8 cellular contexts compared by ENCODE assay signal in genomic region chr10:103854687-103855423, GRCh38. TPM values are rescaled to one million over a fixed set of nuclear protein-coding genes. Genes with fewer than 3 reads are reported as not detected.
DNase-seq lines count a peak whose midpoint lies in the region; ATAC-seq lines count a peak whose summit lies in the region.

No MANE protein-coding gene starts in this region.

- peaks cover 5 to 8% of the 10 kb centered on the region in 2 donors for H3K27me3 ChIP-seq in naive thymus-derived CD4-positive, alpha-beta T cell (ENCODE audit: control insufficient read depth in 2 of 2, insufficient read depth in 2 of 2, low read length in 2 of 2)
- no peaks in the 10 kb centered on the region for H3K27me3 ChIP-seq in aorta (ENCODE audit: control insufficient read depth in 1 of 2, insufficient read depth in 2 of 2, low read length in 1 of 2)

- 0 to 1% methylated on average over 44 to 57 of the region's 57 CpGs for WGBS in aorta, 2 donors

- DNase-seq in NCI-H1417 (lab: John Stamatoyannopoulos, UW) (peak in 2 of 3 experiments; percentile 31 to 36), NCI-H1417 treated with DMSO at 0.1 percent for 48 hours (lab: John Stamatoyannopoulos, UW) (no peak), aorta (peak; percentile 61 to 85), SHP77 treated with DMSO at 0.1 percent for 48 hours (lab: John Stamatoyannopoulos, UW) (no peak), glomerular visceral epithelial cell (ENCODE audit: extremely low spot score) (no peak)
- peak; percentile 64 for DNase-seq in activated CD4-positive, alpha-beta T cell treated with anti-CD3 and anti-CD28 coated beads, Interleukin-2, amount 10 ng/mL, durations not matched to agents 24 days and 14 days
- DNase-seq in naive thymus-derived CD4-positive, alpha-beta T cell = peak in 4 of 9 donors; percentile 4 to 34 (median 10)

- ATAC-seq in esophagus mucosa = peak; percentile 25
- ATAC-seq in naive thymus-derived CD4-positive, alpha-beta T cell = peak; percentile 32
- peak; percentile 55 for ATAC-seq in aorta (ENCODE audit: low FRiP score)

- H3K4me1 ChIP-seq in naive thymus-derived CD4-positive, alpha-beta T cell (ENCODE audit: control insufficient read depth in 2 of 2, insufficient read depth in 2 of 2, low read length in 2 of 2) = peaks cover 0 to 9% of the 10 kb centered on the region in 2 donors
- peaks cover 0 to 2% of the 10 kb centered on the region in 2 donors for H3K4me1 ChIP-seq in aorta (ENCODE audit: control insufficient read depth in 1 of 2, insufficient read depth in 2 of 2, low read length in 2 of 2)

- intact Hi-C loops in activated CD4-positive, alpha-beta T cell treated with anti-CD3 and anti-CD28 coated beads, Interleukin-2, amount 10 ng/mL, durations not matched to agents 24 days and 14 days (cut with micrococcal nuclease) = loop anchor here (5.0 kb wide), 1 partner anchor 98 kb away; no protein-coding TSS in a partner anchor
- intact Hi-C loops in naive thymus-derived CD4-positive, alpha-beta T cell (cut with micrococcal nuclease) = loop anchor here (5.0 to 10.0 kb wide), 3 partner anchors 60 to 250 kb away; no protein-coding TSS in a partner anchor
- intact Hi-C loops in aorta (cut with DNase I) = loop anchor here (2.0 to 10.0 kb wide), 3 partner anchors 142 to 260 kb away; no protein-coding TSS in a partner anchor

- H3K9me3 Mint-ChIP-seq in activated CD4-positive, alpha-beta T cell treated with anti-CD3 and anti-CD28 coated beads, Interleukin-2, amount 10 ng/mL, durations not matched to agents 24 days and 14 days = no peaks in the 10 kb centered on the region
- H3K9me3 Mint-ChIP-seq in naive thymus-derived CD4-positive, alpha-beta T cell = peaks cover 0 to 2% (median 0%) of the 10 kb centered on the region in 11 donors

- peak overlapping the region; percentile 30 for H3K4me3 ChIP-seq in naive thymus-derived CD4-positive, alpha-beta T cell (ENCODE audit: low read length)
- H3K4me3 ChIP-seq in aorta (ENCODE audit: low read length in 2 of 2) = peak overlapping the region; percentile 64 to 90

- H3K4me3 Mint-ChIP-seq in activated CD4-positive, alpha-beta T cell treated with anti-CD3 and anti-CD28 coated beads, Interleukin-2, amount 10 ng/mL, durations not matched to agents 24 days and 14 days = peak overlapping the region; percentile 86
- peak overlapping the region; percentile 76 to 94 (median 84) for H3K4me3 Mint-ChIP-seq in naive thymus-derived CD4-positive, alpha-beta T cell

- peaks cover 11% of the 10 kb centered on the region for H3K4me1 Mint-ChIP-seq in activated CD4-positive, alpha-beta T cell treated with anti-CD3 and anti-CD28 coated beads, Interleukin-2, amount 10 ng/mL, durations not matched to agents 24 days and 14 days
- H3K4me1 Mint-ChIP-seq in naive thymus-derived CD4-positive, alpha-beta T cell = peaks cover 7 to 21% (median 17%) of the 10 kb centered on the region in 7 donors

- H3K36me3 Mint-ChIP-seq in activated CD4-positive, alpha-beta T cell treated with anti-CD3 and anti-CD28 coated beads, Interleukin-2, amount 10 ng/mL, durations not matched to agents 24 days and 14 days (ENCODE audit: low read depth) = peaks cover 1% of the 10 kb centered on the region
- H3K36me3 Mint-ChIP-seq in naive thymus-derived CD4-positive, alpha-beta T cell = no peaks in the 10 kb centered on the region

- no peak overlapping the region for H3K27ac Mint-ChIP-seq in activated CD4-positive, alpha-beta T cell treated with anti-CD3 and anti-CD28 coated beads, Interleukin-2, amount 10 ng/mL, durations not matched to agents 24 days and 14 days
- H3K27ac Mint-ChIP-seq in naive thymus-derived CD4-positive, alpha-beta T cell = peak overlapping the region in 1 of 9 donors; percentile 37

- no peak overlapping the region for H3K27ac ChIP-seq in naive thymus-derived CD4-positive, alpha-beta T cell (ENCODE audit: low read depth, low read length)
- H3K27ac ChIP-seq in aorta (ENCODE audit: low read depth in 1 of 2, low read length in 2 of 2) = no peak overlapping the region

- H3K36me3 ChIP-seq in naive thymus-derived CD4-positive, alpha-beta T cell (ENCODE audit: control insufficient read depth in 2 of 3, insufficient read depth in 3 of 3, low read length in 3 of 3) = no peaks in the 10 kb centered on the region
- no peaks in the 10 kb centered on the region for H3K36me3 ChIP-seq in aorta (ENCODE audit: control insufficient read depth in 1 of 2, insufficient read depth in 2 of 2, low read length in 1 of 2)

- CTCF ChIA-PET in naive thymus-derived CD4-positive, alpha-beta T cell (lab: Charles Lee) = interaction anchor here (1.2 to 2.9 kb wide), 2 partner anchors 74 to 143 kb away, joined by 3 to 29 read pairs; no protein-coding TSS in a partner anchor

- H3K27me3 Mint-ChIP-seq in activated CD4-positive, alpha-beta T cell treated with anti-CD3 and anti-CD28 coated beads, Interleukin-2, amount 10 ng/mL, durations not matched to agents 24 days and 14 days = peaks cover 76% of the 10 kb centered on the region
- H3K27me3 Mint-ChIP-seq in naive thymus-derived CD4-positive, alpha-beta T cell = peaks cover 22 to 81% (median 36%) of the 10 kb centered on the region in 5 donors

- POLR2A ChIA-PET in naive thymus-derived CD4-positive, alpha-beta T cell (lab: Charles Lee) = interaction anchor here (1.5 kb wide), 1 partner anchor 90 kb away, joined by 8 read pairs; no protein-coding TSS in a partner anchor

- no peaks in the 10 kb centered on the region for H3K9me3 ChIP-seq in naive thymus-derived CD4-positive, alpha-beta T cell (ENCODE audit: control insufficient read depth in 2 of 3, low read length in 3 of 3)
- no peaks in the 10 kb centered on the region for H3K9me3 ChIP-seq in aorta (ENCODE audit: control insufficient read depth, low read length)

RNA-seq across cellular contexts. Expression of gene SH3PXD2A, which starts 0.5 kb away (rescaled TPM):
- total RNA-seq in activated CD4-positive, alpha-beta T cell treated with anti-CD3 and anti-CD28 coated beads, Interleukin-2, amount 10 ng/mL, durations not matched to agents 24 days and 14 days = 8.3 and 8.5 TPM in 2 replicates
- 34.0 TPM for total RNA-seq in esophagus mucosa
- total RNA-seq in naive thymus-derived CD4-positive, alpha-beta T cell = 10 to 100 TPM in 3 of 5 experiments, 1 to 10 TPM in 2; 7.1 to 20.5 (median 15.7) TPM
- 1 to 10 TPM in 1 of 2 donors, under 1 TPM in 1; 0.54 to 1.0 TPM for polyA plus RNA-seq in naive thymus-derived CD4-positive, alpha-beta T cell
- 10 to 100 TPM; 55.9 to 69.1 TPM for total RNA-seq in aorta
- polyA plus RNA-seq in aorta = 10 to 100 TPM; 18.7 to 29.1 TPM

Comparison
In these comparisons a context has a peak if more than half of its experiments do, and no peak if none do; other contexts are left out.
1. DNase-seq: peak in NCI-H1417 (2 of 3), activated CD4-positive, alpha-beta T cell treated with anti-CD3 and anti-CD28 coated beads, Interleukin-2, amount 10 ng/mL, durations not matched to agents 24 days and 14 days (single experiment) and aorta (2 of 2); none in NCI-H1417 treated with DMSO at 0.1 percent for 48 hours (single experiment), SHP77 treated with DMSO at 0.1 percent for 48 hours (single experiment) and glomerular visceral epithelial cell (single experiment).
2. Peak in every context shown above with its lines, with median percentiles within 50 percentile points of each other: ATAC-seq.